17 cellular contexts compared by ENCODE assay signal in genomic region chr9:108439967-108440366, GRCh38.
DNase-seq lines count a peak whose midpoint lies in the region; ATAC-seq and TF ChIP-seq lines count a peak whose summit lies in the region.
"Had no signal": no experiment of that assay in that cellular context is flagged by ENCODE, and none has a peak within 500 bp of the region (broad histone marks: within the 10 kb centered on the region; RNA-seq: fewer than 3 reads in every experiment).

No MANE protein-coding gene starts in this region.

- no peak overlapping the region for H3K27ac Mint-ChIP-seq in CD14-positive monocyte
- H3K27ac Mint-ChIP-seq in effector memory CD8-positive, alpha-beta T cell, result no peak overlapping the region
- H3K27ac Mint-ChIP-seq: activated CD4-positive, alpha-beta memory T cell treated with anti-CD3 and anti-CD28 coated beads for 36 hours; activated naive CD4-positive, alpha-beta T cell treated with anti-CD3 and anti-CD28 coated beads for 36 hours; T-helper 17 cell had no signal

- no peak overlapping the region for H3K9ac ChIP-seq in trophoblast cell (ENCODE audit: low read length)

- H4K12ac ChIP-seq in trophoblast cell (ENCODE audit: low read depth, low read length), result no peak overlapping the region

- H3K14ac ChIP-seq in trophoblast cell (ENCODE audit: low read length), result no peak overlapping the region

- TF ChIP-seq EP300 in ovary (IDR thresholded peaks at IDR 0.05), result no peak

- peaks cover 37% of the 10 kb centered on the region for H3K4me1 ChIP-seq in RWPE2 (ENCODE audit: insufficient read depth, poor library complexity, severe bottlenecking)
- H3K4me1 ChIP-seq in trophoblast cell (ENCODE audit: control insufficient read depth in 1 of 2, insufficient read depth in 2 of 2, low read length in 2 of 2), result peaks cover 4% of the 10 kb centered on the region in 2 experiments
- no peaks in the 10 kb centered on the region for H3K4me1 ChIP-seq in ovary (ENCODE audit: insufficient read depth)
- H3K4me1 ChIP-seq: colonic mucosa had no signal

- no CpG with 5 or more reads among the region's 3 CpGs for WGBS in trophoblast cell (ENCODE audit: extremely low coverage, insufficient coverage, insufficient read length)
- 68 to 87% (median 74%) methylated on average over 3 of the region's 3 CpGs for WGBS in ovary, 3 donors

- TF ChIP-seq CTCF in RWPE2 (IDR thresholded peaks at IDR 0.05; ENCODE audit: poor library complexity, severe bottlenecking) (no peak), CD14-positive monocyte (IDR thresholded peaks at IDR 0.05) (no peak), ovary (IDR thresholded peaks at IDR 0.05) (no peak)

- peaks cover 2% of the 10 kb centered on the region for H3K79me1 ChIP-seq in trophoblast cell (ENCODE audit: low read length)

- no peaks in the 10 kb centered on the region for H3K36me3 Mint-ChIP-seq in CD14-positive monocyte
- no peaks in the 10 kb centered on the region for H3K36me3 Mint-ChIP-seq in effector memory CD8-positive, alpha-beta T cell (ENCODE audit: insufficient read depth)
- H3K36me3 Mint-ChIP-seq: activated CD4-positive, alpha-beta memory T cell treated with anti-CD3 and anti-CD28 coated beads for 36 hours had no signal

- peaks cover 8% of the 10 kb centered on the region for H3K4me1 Mint-ChIP-seq in CD14-positive monocyte
- H3K4me1 Mint-ChIP-seq in effector memory CD8-positive, alpha-beta T cell (ENCODE audit: low read depth in 2 of 2), result no peaks in the 10 kb centered on the region
- H3K4me1 Mint-ChIP-seq: T-helper 17 cell had no signal

- no peak overlapping the region for H2AK5ac ChIP-seq in trophoblast cell (ENCODE audit: low read length)

- no peak overlapping the region for H2BK120ac ChIP-seq in trophoblast cell (ENCODE audit: insufficient read depth, low read length, poor library complexity)

- no peak overlapping the region for H3K4ac ChIP-seq in trophoblast cell (ENCODE audit: low read depth, low read length)

- no peak overlapping the region for H3K4me3 Mint-ChIP-seq in CD14-positive monocyte
- no peak overlapping the region for H3K4me3 Mint-ChIP-seq in effector memory CD8-positive, alpha-beta T cell
- H3K4me3 Mint-ChIP-seq: activated CD4-positive, alpha-beta memory T cell treated with anti-CD3 and anti-CD28 coated beads for 36 hours; activated naive CD4-positive, alpha-beta T cell treated with anti-CD3 and anti-CD28 coated beads for 36 hours; T-helper 17 cell had no signal

- no peak overlapping the region for H4K8ac ChIP-seq in trophoblast cell (ENCODE audit: low read depth, low read length)

- no peaks in the 10 kb centered on the region for H3K27me3 ChIP-seq in RWPE2 (ENCODE audit: insufficient read depth, poor library complexity, severe bottlenecking)
- H3K27me3 ChIP-seq in trophoblast cell (ENCODE audit: insufficient read depth, low read length), result no peaks in the 10 kb centered on the region
- no peaks in the 10 kb centered on the region for H3K27me3 ChIP-seq in ovary
- H3K27me3 ChIP-seq: colonic mucosa had no signal

- H2AFZ ChIP-seq in trophoblast cell (ENCODE audit: insufficient read depth, low read length, poor library complexity), result no peak overlapping the region

- no peak for TF ChIP-seq POLR2A in ovary (IDR thresholded peaks at IDR 0.05)

- H3K18ac ChIP-seq in trophoblast cell (ENCODE audit: low read length), result no peak overlapping the region

- intact Hi-C loops in CD14-positive monocyte (cut with micrococcal nuclease) (no loop called here), ovary (cut with DNase I) (loop anchor here in 2 of 4 donors (10.0 kb wide), 2 partner anchors 955 to 975 kb away; partner anchors contain the start of gene KLF4 (in 1 of the 2))

- H3K79me2 ChIP-seq in trophoblast cell (ENCODE audit: control insufficient read depth, insufficient read depth, low read length, poor library complexity), result peaks cover 2% of the 10 kb centered on the region

- no peak overlapping the region for H3K4me2 ChIP-seq in trophoblast cell (ENCODE audit: low read length)

- ATAC-seq in RWPE2 (ENCODE audit: low read depth) (peak; percentile 74), HG02610 (IDR thresholded peaks at IDR 0.05; ENCODE audit: unreplicated experiment) (no peak)
- no peak for ATAC-seq in effector memory CD8-positive, alpha-beta T cell (replicated peaks)
- ATAC-seq: left ventricle myocardium superior, T-helper 17 cell had no signal

- H4K91ac ChIP-seq in trophoblast cell (ENCODE audit: low read depth, low read length), result no peak overlapping the region

- no peak overlapping the region for H2BK12ac ChIP-seq in trophoblast cell (ENCODE audit: low read length)

- DNase-seq in EH (ENCODE audit: low read depth), result peak; percentile 89
- DNase-seq in RWPE2 (ENCODE audit: low spot score), result no peak
- DNase-seq in fibroblast of gingiva (ENCODE audit: low read depth), result peak; percentile 48
- peak; percentile 17 to 80 for DNase-seq in trophoblast cell
- no peak for DNase-seq in CD14-positive monocyte (ENCODE audit: low spot score)
- DNase-seq in ovary, result no peak
- DNase-seq in effector memory CD8-positive, alpha-beta T cell, result no peak
- DNase-seq: activated CD4-positive, alpha-beta memory T cell treated with anti-CD3 and anti-CD28 coated beads for 36 hours; activated naive CD4-positive, alpha-beta T cell treated with anti-CD3 and anti-CD28 coated beads for 36 hours; colonic mucosa; GF-D8; left ventricle myocardium superior; NCI-H2107; stimulated activated CD8-positive, alpha-beta memory T cell treated with anti-CD3 and anti-CD28 coated beads, Interleukin-4, amount 100 ng/mL, for 48 hours; T-helper 17 cell had no signal

- H3K36me3 ChIP-seq in RWPE2 (ENCODE audit: low read depth), result no peaks in the 10 kb centered on the region
- no peaks in the 10 kb centered on the region for H3K36me3 ChIP-seq in trophoblast cell (ENCODE audit: control insufficient read depth in 1 of 2, insufficient read depth in 2 of 2, low read length in 2 of 2)
- H3K36me3 ChIP-seq in ovary, result no peaks in the 10 kb centered on the region
- H3K36me3 ChIP-seq: colonic mucosa had no signal

- H3K9me3 ChIP-seq in RWPE2 (ENCODE audit: severe bottlenecking) (no peaks in the 10 kb centered on the region), trophoblast cell (ENCODE audit: insufficient read depth, low read depth, low read length) (no peaks in the 10 kb centered on the region), ovary (no peaks in the 10 kb centered on the region)
- H3K9me3 ChIP-seq: colonic mucosa had no signal

- peak overlapping the region; percentile 92 for H3K27ac ChIP-seq in RWPE2 (ENCODE audit: poor library complexity, severe bottlenecking)
- no peak overlapping the region for H3K27ac ChIP-seq in trophoblast cell (ENCODE audit: low read depth, low read length)
- no peak overlapping the region for H3K27ac ChIP-seq in ovary
- H3K27ac ChIP-seq: C4-2B, colonic mucosa had no signal

- no peaks in the 10 kb centered on the region for H3K9me3 Mint-ChIP-seq in CD14-positive monocyte
- H3K9me3 Mint-ChIP-seq in effector memory CD8-positive, alpha-beta T cell, result peaks cover 0 to 8% of the 10 kb centered on the region in 2 donors

- no peak overlapping the region for H3K23ac ChIP-seq in trophoblast cell (ENCODE audit: low read length)

- no peaks in the 10 kb centered on the region for H3K27me3 Mint-ChIP-seq in CD14-positive monocyte (ENCODE audit: low read depth in 3 of 3)
- no peaks in the 10 kb centered on the region for H3K27me3 Mint-ChIP-seq in effector memory CD8-positive, alpha-beta T cell
- H3K27me3 Mint-ChIP-seq: activated CD4-positive, alpha-beta memory T cell treated with anti-CD3 and anti-CD28 coated beads for 36 hours; T-helper 17 cell had no signal

- no peak overlapping the region for H2BK5ac ChIP-seq in trophoblast cell (ENCODE audit: low read depth, low read length, poor library complexity)

- H3K4me3 ChIP-seq in RWPE2 (ENCODE audit: severe bottlenecking), result no peak overlapping the region
- H3K4me3 ChIP-seq in trophoblast cell (ENCODE audit: low read depth, low read length), result no peak overlapping the region
- H3K4me3 ChIP-seq in ovary, result no peak overlapping the region
- H3K4me3 ChIP-seq: colonic mucosa had no signal

Comparison
In these comparisons a context has a peak if more than half of its experiments do, and no peak if none do; other contexts are left out.
1. DNase-seq: peak in EH (single experiment), fibroblast of gingiva (single experiment) and trophoblast cell (2 of 2); none in RWPE2 (single experiment), CD14-positive monocyte (single experiment), ovary (0 of 5) and effector memory CD8-positive, alpha-beta T cell (0 of 3).